12 cellular contexts compared by ENCODE assay signal in genomic region chr19:53034054-53034453, GRCh38. TPM values are rescaled to one million over a fixed set of nuclear protein-coding genes. Genes with fewer than 3 reads are reported as not detected.
"Had no signal": no experiment of that assay in that cellular context is flagged by ENCODE, and none has a peak within 500 bp of the region (broad histone marks: within the 10 kb centered on the region; RNA-seq: fewer than 3 reads in every experiment).

No MANE protein-coding gene starts in this region.

- H3K4me3 ChIP-seq: GM23248, GM23338, HAP-1 had no signal

- H3K4me1 ChIP-seq: HAP-1 had no signal

- FAIRE-seq: H1, H54 had no signal

- H3K4me2 ChIP-seq: GM23338 had no signal

- H3K9ac ChIP-seq: GM23248 had no signal

- H2AFZ ChIP-seq: GM23248, GM23338 had no signal

- H3K36me3 ChIP-seq: HAP-1 had no signal

- DNase-seq: GM23248, GOT3, H7, H9, HCEC 1CT, HFFc6 had no signal

- ATAC-seq: GM23338, HCT116 had no signal

- H3K27ac Mint-ChIP-seq: GM23338, H9, HFFc6 had no signal

- H3K4me3 Mint-ChIP-seq: GM23338, H9, HFFc6 had no signal

- H3K27ac ChIP-seq: GM23248 had no signal

RNA-seq across cellular contexts. Expression of gene ERVV-2, which starts 10.5 kb away (rescaled TPM):
- total RNA-seq: GM23248, H1, H4, H9, HFFc6 had no signal
- polyA plus RNA-seq: GM23248 had no signal

RNA-seq across cellular contexts. Expression of gene ERVV-1, which starts 20.3 kb away (rescaled TPM):
- total RNA-seq: GM23248, H1, H4, H9, HFFc6 had no signal
- polyA plus RNA-seq: GM23248, H1 had no signal
